Comparison of ENCODE assay signal across 8 cellular contexts in the genomic region with DNA sequence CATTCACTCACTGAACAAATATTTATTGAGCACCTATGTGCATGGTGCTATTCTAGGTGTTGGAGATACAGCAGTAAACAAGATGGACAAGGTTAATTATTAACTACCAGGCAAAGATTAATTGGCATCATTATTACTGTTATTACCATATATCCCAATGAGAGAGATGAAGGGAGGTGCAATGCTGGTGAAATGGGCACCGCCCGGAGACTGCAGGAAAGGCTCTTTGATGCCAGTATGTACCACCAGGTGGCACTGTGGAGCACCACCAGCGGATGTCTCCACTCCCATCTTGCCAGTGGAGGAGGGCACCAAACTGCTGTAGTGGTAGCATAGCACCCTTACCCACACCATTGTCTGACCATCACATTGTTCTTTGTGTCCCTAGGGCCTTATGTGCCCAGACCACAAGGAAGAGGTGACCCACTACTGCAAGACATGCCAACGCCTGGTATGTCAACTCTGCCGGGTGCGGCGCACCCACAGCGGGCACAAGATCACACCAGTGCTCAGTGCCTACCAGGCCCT. TPM values are rescaled to one million over a fixed set of nuclear protein-coding genes. Genes with fewer than 3 reads are reported as not detected.
A peak's percentile ranks its signal among the peaks of the same experiment; 100 is the strongest.
DNase-seq lines count a peak whose midpoint lies in the region; ATAC-seq and TF ChIP-seq lines count a peak whose summit lies in the region.

No MANE protein-coding gene starts in this region.

- H4K20me1 ChIP-seq in BLaER1, result peaks cover 7% of the 10 kb centered on the region; the same call in 1 of the 2 replicates

- 0 out of 2 replicates have a peak overlapping the region, but pooled peaks have one; percentile 6 for H3K9ac ChIP-seq in BLaER1

- H3K27me3 ChIP-seq in BLaER1, result no peaks in the 10 kb centered on the region

- H3K9me3 ChIP-seq in BLaER1, result no peaks in the 10 kb centered on the region

- H3K4me3 ChIP-seq in BLaER1, result no peak overlapping the region

- ATAC-seq in GM18519 (IDR thresholded peaks at IDR 0.05; ENCODE audit: low FRiP score, unreplicated experiment), result no peak

- DNase-seq in HEK293T (ENCODE audit: extremely low spot score) (peak; percentile 89), NCI-H526 treated with DMSO at 0.1 percent for 48 hours (lab: John Stamatoyannopoulos, UW) (peak; percentile 89), cerebellum (ENCODE audit: low spot score) (peak; percentile 93), left kidney (ENCODE audit: low read depth, low spot score) (peak; percentile 87)
- peak; percentile 86 to 90 for DNase-seq in activated CD4-positive, alpha-beta T cell treated with anti-CD3 and anti-CD28 coated beads for 24 hours (ENCODE audit: low read depth in 2 of 2)
- DNase-seq in stimulated activated CD4-positive, alpha-beta T cell treated with anti-CD3 and anti-CD28 coated beads, Interleukin-4, amount 100 ng/mL, for 48 hours (ENCODE audit: low read depth in 2 of 2), result peak; percentile 82 to 90

- CTCF ChIA-PET in HEK293T (lab: Yijun Ruan, JAX), result interaction anchor here (0.6 to 2.0 kb wide), 5 partner anchors 9 to 987 kb away, joined by 3 to 14 read pairs (median 3); no protein-coding TSS in a partner anchor

- H3K27ac ChIP-seq in BLaER1, result 0 out of 2 replicates have a peak overlapping the region, but pooled peaks have one; percentile 33

- peaks cover 48% of the 10 kb centered on the region for H3K36me3 ChIP-seq in BLaER1

- peak overlapping the region; percentile 99 for H3K4me2 ChIP-seq in BLaER1

- POLR2A ChIA-PET in HEK293T (lab: Yijun Ruan, JAX), result interaction anchor here (1.0 to 3.1 kb wide), 3 partner anchors 9 to 50 kb away, joined by 3 to 22 read pairs (median 3); no protein-coding TSS in a partner anchor

- peaks cover 54% of the 10 kb centered on the region for H3K4me1 ChIP-seq in BLaER1

TF ChIP-seq in HEK293T, 16 proteins besides CTCF, POLR2A, EP300 and RAD21:
- TF ChIP-seq HDGF (IDR thresholded peaks at IDR 0.05; ENCODE audit: borderline replicate concordance) (no peak), ZNF384 (IDR thresholded peaks at IDR 0.05) (no peak), FOXM1 (IDR thresholded peaks at IDR 0.05; ENCODE audit: borderline replicate concordance) (no peak), FOXA1 (IDR thresholded peaks at IDR 0.05) (no peak), TARDBP (IDR thresholded peaks at IDR 0.05) (no peak), BHLHE40 (IDR thresholded peaks at IDR 0.05; ENCODE audit: borderline replicate concordance) (no peak), ELF4 (IDR thresholded peaks at IDR 0.05) (no peak), ARNT (IDR thresholded peaks at IDR 0.05) (no peak), SUZ12 (IDR thresholded peaks at IDR 0.05) (no peak), SP1 (IDR thresholded peaks at IDR 0.05) (no peak), NFRKB (IDR thresholded peaks at IDR 0.05) (no peak), LEF1 (IDR thresholded peaks at IDR 0.05; ENCODE audit: borderline replicate concordance) (no peak), FOXK2 (IDR thresholded peaks at IDR 0.05) (no peak), L3MBTL2 (conservative IDR thresholded peaks at IDR 0.05) (no peak)
- TF ChIP-seq, protein P1, sequence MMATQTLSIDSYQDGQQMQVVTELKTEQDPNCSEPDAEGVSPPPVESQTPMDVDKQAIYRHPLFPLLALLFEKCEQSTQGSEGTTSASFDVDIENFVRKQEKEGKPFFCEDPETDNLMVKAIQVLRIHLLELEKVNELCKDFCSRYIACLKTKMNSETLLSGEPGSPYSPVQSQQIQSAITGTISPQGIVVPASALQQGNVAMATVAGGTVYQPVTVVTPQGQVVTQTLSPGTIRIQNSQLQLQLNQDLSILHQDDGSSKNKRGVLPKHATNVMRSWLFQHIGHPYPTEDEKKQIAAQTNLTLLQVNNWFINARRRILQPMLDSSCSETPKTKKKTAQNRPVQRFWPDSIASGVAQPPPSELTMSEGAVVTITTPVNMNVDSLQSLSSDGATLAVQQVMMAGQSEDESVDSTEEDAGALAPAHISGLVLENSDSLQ (IDR thresholded peaks at IDR 0.05), result no peak

RNA-seq across cellular contexts. Expression of a gene that starts 3.0 kb away (rescaled TPM):
- 16.7 TPM for total RNA-seq in cerebellum

RNA-seq across cellular contexts. Expression of a gene that starts 3.5 kb away (rescaled TPM):
- total RNA-seq in cerebellum, result 32.4 TPM

RNA-seq across cellular contexts. Expression of a gene that starts 31.1 kb away (rescaled TPM):
- 9.8 TPM for total RNA-seq in cerebellum

RNA-seq across cellular contexts. Expression of a gene that starts 31.9 kb away (rescaled TPM):
- total RNA-seq in cerebellum, result 9.3 TPM

RNA-seq across cellular contexts. Expression of a gene that starts 36.3 kb away (rescaled TPM):
- total RNA-seq in cerebellum, result 7.2 TPM
